ENCODE assay signal across 2 cellular contexts in the genomic region with DNA sequence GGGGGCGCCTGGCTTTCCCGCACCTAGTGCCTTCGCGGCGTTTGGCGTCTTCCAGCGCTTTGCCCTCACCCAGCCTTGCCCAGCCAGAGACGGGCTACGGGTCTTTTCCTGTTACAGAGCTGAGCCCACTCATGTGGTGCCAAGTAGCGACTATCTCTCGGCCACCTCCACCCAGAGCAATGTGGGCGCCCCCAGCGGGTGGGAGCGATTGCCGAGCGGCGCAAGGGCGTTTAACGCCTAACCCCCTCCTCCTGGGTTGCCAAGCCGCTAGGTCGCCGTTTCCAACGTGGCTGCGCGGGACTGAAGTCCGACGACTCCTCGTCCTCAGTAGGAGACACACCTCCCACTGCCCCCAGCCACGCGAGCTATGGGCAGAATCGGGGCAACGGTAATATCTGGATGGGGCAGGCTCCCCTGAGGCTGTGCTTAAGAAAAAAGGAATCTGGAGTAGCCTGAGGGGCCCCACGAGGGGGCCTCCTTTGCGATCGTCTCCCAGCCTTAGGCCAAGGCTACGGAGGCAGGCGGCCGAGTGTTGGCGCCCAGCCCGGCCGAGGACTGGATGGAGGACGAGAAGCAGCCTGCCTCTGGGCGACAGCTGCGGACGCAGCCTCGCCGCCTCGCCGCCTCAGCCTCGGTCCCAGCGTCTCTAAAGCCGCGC.
TF ChIP-seq lines count a peak whose summit lies in the region.

No MANE protein-coding gene starts in this region.

TF ChIP-seq in HepG2, 621 proteins besides CTCF, POLR2A, EP300 and RAD21:
- no peak for TF ChIP-seq FOXO4 (CRISPR knock-in tag; conservative IDR thresholded peaks at IDR 0.05)
- TF ChIP-seq RBM22 (optimal IDR thresholded peaks at IDR 0.05; ENCODE audit: low read length), result no peak
- no peak for TF ChIP-seq PCBP2 (optimal IDR thresholded peaks at IDR 0.05; ENCODE audit: low read depth, low read length, poor library complexity, severe bottlenecking)
- TF ChIP-seq CC2D1A (CRISPR knock-in tag; IDR thresholded peaks at IDR 0.05), result no peak
- TF ChIP-seq MXD4 (CRISPR knock-in tag; IDR thresholded peaks at IDR 0.05), result no peak
- TF ChIP-seq ARNT2 (CRISPR knock-in tag; IDR thresholded peaks at IDR 0.05; ENCODE audit: low read depth), result no peak
- no peak for TF ChIP-seq ZNF3 (CRISPR knock-in tag; IDR thresholded peaks at IDR 0.05)

TF ChIP-seq in H1, 55 proteins besides CTCF, POLR2A, EP300 and RAD21:
- TF ChIP-seq CREB1 (IDR thresholded peaks at IDR 0.05), result no peak
- TF ChIP-seq FOSL1 (IDR thresholded peaks at IDR 0.05; ENCODE audit: insufficient read depth, low read depth, low read length), result no peak
- TF ChIP-seq KDM5A (IDR thresholded peaks at IDR 0.05; ENCODE audit: low read length), result no peak
- TF ChIP-seq CBX8 (IDR thresholded peaks at IDR 0.05; ENCODE audit: borderline replicate concordance, low read depth, low read length), result no peak
- no peak for TF ChIP-seq GTF2F1 (IDR thresholded peaks at IDR 0.05; ENCODE audit: borderline replicate concordance, low read depth, low read length)
- no peak for TF ChIP-seq TAF1 (IDR thresholded peaks at IDR 0.05; ENCODE audit: low read depth, low read length)
- TF ChIP-seq RNF2 (IDR thresholded peaks at IDR 0.05; ENCODE audit: borderline replicate concordance, low read depth, low read length, missing control alignments, poor library complexity, severe bottlenecking), result peak; percentile 11
- no peak for TF ChIP-seq SIX5 (IDR thresholded peaks at IDR 0.05; ENCODE audit: low read depth, low read length)
- TF ChIP-seq MAFK (IDR thresholded peaks at IDR 0.05; ENCODE audit: low read depth, low read length), result no peak
- no peak for TF ChIP-seq CBX5 (IDR thresholded peaks at IDR 0.05; ENCODE audit: low read depth, low read length)
- TF ChIP-seq CEBPB (IDR thresholded peaks at IDR 0.05; ENCODE audit: low read depth, low read length), result no peak
- TF ChIP-seq GABPA (IDR thresholded peaks at IDR 0.05; ENCODE audit: borderline replicate concordance, insufficient read depth, low read length), result no peak
- TF ChIP-seq SIN3A (conservative IDR thresholded peaks at IDR 0.05 in 1 of 2, IDR thresholded peaks at IDR 0.05 in 1 of 2; ENCODE audit: low read depth in 1 of 2, low read length in 2 of 2), result no peak
- TF ChIP-seq, protein P1, sequence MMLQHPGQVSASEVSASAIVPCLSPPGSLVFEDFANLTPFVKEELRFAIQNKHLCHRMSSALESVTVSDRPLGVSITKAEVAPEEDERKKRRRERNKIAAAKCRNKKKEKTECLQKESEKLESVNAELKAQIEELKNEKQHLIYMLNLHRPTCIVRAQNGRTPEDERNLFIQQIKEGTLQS (IDR thresholded peaks at IDR 0.05; ENCODE audit: insufficient read depth, low read depth, low read length), result no peak
- no peak for TF ChIP-seq PHF8 (conservative IDR thresholded peaks at IDR 0.05; ENCODE audit: low read depth, low read length)
- peak; percentile 70 for TF ChIP-seq EZH2 (IDR thresholded peaks at IDR 0.05; ENCODE audit: low read depth, low read length, severe bottlenecking)
- TF ChIP-seq USF2 (IDR thresholded peaks at IDR 0.05; ENCODE audit: low read length), result no peak
- no peak for TF ChIP-seq SP2 (IDR thresholded peaks at IDR 0.05; ENCODE audit: low read length)
- TF ChIP-seq SUZ12 (IDR thresholded peaks at IDR 0.05; ENCODE audit: low read length), result peak; percentile 48
- no peak for TF ChIP-seq JUN (IDR thresholded peaks at IDR 0.05; ENCODE audit: low read depth, low read length)
- no peak for TF ChIP-seq EGR1 (IDR thresholded peaks at IDR 0.05; ENCODE audit: borderline replicate concordance, low read depth, low read length)
- no peak for TF ChIP-seq NANOG (IDR thresholded peaks at IDR 0.05; ENCODE audit: insufficient read depth, low read depth, low read length, poor library complexity, severe bottlenecking)
- TF ChIP-seq KDM4A (IDR thresholded peaks at IDR 0.05; ENCODE audit: low read depth, low read length, severe bottlenecking), result no peak
- TF ChIP-seq RFX5 (IDR thresholded peaks at IDR 0.05; ENCODE audit: borderline replicate concordance, low read depth, low read length), result no peak
- TF ChIP-seq RXRA (IDR thresholded peaks at IDR 0.05; ENCODE audit: insufficient read depth, low read depth, low read length), result no peak
- no peak for TF ChIP-seq HDAC2 (IDR thresholded peaks at IDR 0.05; ENCODE audit: borderline replicate concordance in 1 of 2, low read depth in 2 of 2, low read length in 2 of 2)
- TF ChIP-seq KDM1A (IDR thresholded peaks at IDR 0.05; ENCODE audit: borderline replicate concordance, low read length), result no peak
- no peak for TF ChIP-seq POLR2AphosphoS5 (IDR thresholded peaks at IDR 0.05; ENCODE audit: low read depth, low read length)
- TF ChIP-seq E2F6 (IDR thresholded peaks at IDR 0.05), result 0 out of 2 replicates have a peak, but pooled peaks have one; percentile 11
- no peak for TF ChIP-seq SP4 (IDR thresholded peaks at IDR 0.05; ENCODE audit: low read length)
- TF ChIP-seq TEAD4 (IDR thresholded peaks at IDR 0.05; ENCODE audit: low read depth, low read length), result no peak
- TF ChIP-seq NRF1 (IDR thresholded peaks at IDR 0.05; ENCODE audit: low read depth, low read length), result no peak
- TF ChIP-seq BCL11A (IDR thresholded peaks at IDR 0.05; ENCODE audit: low read depth in 2 of 2, low read length in 2 of 2), result no peak
